8 cellular contexts compared by ENCODE assay signal in the genomic region with DNA sequence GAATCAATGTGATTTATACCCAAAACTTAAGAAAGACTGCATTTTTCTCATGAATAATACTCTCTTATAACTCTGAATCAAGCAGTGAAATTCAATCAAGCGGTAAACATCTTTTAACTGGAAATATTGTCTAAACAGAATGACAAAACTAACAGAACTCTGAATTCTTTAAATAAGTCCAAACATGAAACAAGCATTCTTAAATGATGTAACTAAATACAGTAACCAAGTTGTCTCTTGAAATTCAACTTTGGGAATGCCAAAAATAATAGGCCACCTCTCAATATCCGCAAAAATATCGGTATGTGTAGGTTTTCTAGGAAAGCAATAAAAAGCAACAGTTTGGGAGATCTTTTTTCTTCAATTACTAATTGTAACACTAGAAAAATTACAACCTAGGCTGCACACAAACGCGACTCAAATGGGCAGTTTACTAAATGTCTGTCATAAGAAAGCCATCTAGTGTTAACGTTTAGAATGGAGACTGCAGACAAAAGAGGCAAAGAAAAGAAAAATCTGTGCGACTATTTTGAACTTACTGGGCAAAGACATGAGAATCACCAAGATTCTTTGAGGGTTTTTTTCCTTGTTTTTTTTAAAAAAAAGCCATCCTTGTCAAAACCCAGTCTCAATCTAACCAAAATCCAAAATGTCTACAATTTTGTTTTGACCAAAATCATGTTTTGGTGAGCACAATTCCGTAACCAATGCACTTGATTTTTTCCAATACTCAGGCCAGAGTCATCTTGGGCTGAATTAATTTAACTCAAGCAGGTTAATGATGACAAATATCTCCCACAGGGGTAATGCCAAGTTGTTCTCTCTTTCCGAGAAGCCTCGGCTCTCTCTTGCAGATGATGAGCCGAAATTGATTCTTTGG. TPM values are rescaled to one million over a fixed set of nuclear protein-coding genes. Genes with fewer than 3 reads are reported as not detected.
A peak's percentile ranks its signal among the peaks of the same experiment; 100 is the strongest.
DNase-seq lines count a peak whose midpoint lies in the region; ATAC-seq lines count a peak whose summit lies in the region.

No MANE protein-coding gene starts in this region.

- no peak for DNase-seq in activated CD4-positive, alpha-beta T cell treated with anti-CD3 and anti-CD28 coated beads, Interleukin-2, amount 10 ng/mL, durations not matched to agents 24 days and 14 days
- DNase-seq in activated CD4-positive, alpha-beta T cell treated with anti-CD3 and anti-CD28 coated beads, Interleukin-2, amount 50 U/mL, for 48 hours = no peak
- peak; percentile 49 for DNase-seq in NCI-H748 (lab: John Stamatoyannopoulos, UW; ENCODE audit: unreplicated experiment)
- DNase-seq in T47D (ENCODE audit: low read depth in 1 of 2, low spot score in 1 of 2) = peak; percentile 51 to 67
- peak; percentile 43 for DNase-seq in kidney tubule cell (ENCODE audit: low spot score)
- DNase-seq in superior temporal gyrus (ENCODE audit: extremely low spot score) = peak; percentile 91
- no peak for DNase-seq in GM19240 (ENCODE audit: insufficient read length, low spot score)

- no peaks in the 10 kb centered on the region for H3K9me3 Mint-ChIP-seq in activated CD4-positive, alpha-beta T cell treated with anti-CD3 and anti-CD28 coated beads, Interleukin-2, amount 10 ng/mL, durations not matched to agents 24 days and 14 days

- no peaks in the 10 kb centered on the region for H3K36me3 Mint-ChIP-seq in activated CD4-positive, alpha-beta T cell treated with anti-CD3 and anti-CD28 coated beads, Interleukin-2, amount 10 ng/mL, durations not matched to agents 24 days and 14 days (ENCODE audit: low read depth)

- peak overlapping the region; percentile 87 for H3K4me3 Mint-ChIP-seq in activated CD4-positive, alpha-beta T cell treated with anti-CD3 and anti-CD28 coated beads, Interleukin-2, amount 10 ng/mL, durations not matched to agents 24 days and 14 days

- H3K27ac Mint-ChIP-seq in activated CD4-positive, alpha-beta T cell treated with anti-CD3 and anti-CD28 coated beads, Interleukin-2, amount 10 ng/mL, durations not matched to agents 24 days and 14 days = peak overlapping the region; percentile 76

- H3K4me1 Mint-ChIP-seq in activated CD4-positive, alpha-beta T cell treated with anti-CD3 and anti-CD28 coated beads, Interleukin-2, amount 10 ng/mL, durations not matched to agents 24 days and 14 days = peaks cover 22% of the 10 kb centered on the region

- in situ Hi-C loops in T47D (cut with HindIII; ENCODE audit: low pct_unique_long_range_greater_than_20kb, low sequenced_read_pairs) = no loop called here

- peaks cover 47% of the 10 kb centered on the region for H3K27me3 Mint-ChIP-seq in activated CD4-positive, alpha-beta T cell treated with anti-CD3 and anti-CD28 coated beads, Interleukin-2, amount 10 ng/mL, durations not matched to agents 24 days and 14 days

- intact Hi-C loops in activated CD4-positive, alpha-beta T cell treated with anti-CD3 and anti-CD28 coated beads, Interleukin-2, amount 10 ng/mL, durations not matched to agents 24 days and 14 days (cut with micrococcal nuclease) = loop anchor here (10.0 kb wide), 1 partner anchor 174 kb away; no protein-coding TSS in a partner anchor

- no peak for ATAC-seq in GM19035 (IDR thresholded peaks at IDR 0.05; ENCODE audit: unreplicated experiment)

RNA-seq across cellular contexts. Expression of gene SIPA1L2, which starts 1.4 kb away (rescaled TPM):
- 3.1 and 4.1 TPM in 2 replicates for total RNA-seq in activated CD4-positive, alpha-beta T cell treated with anti-CD3 and anti-CD28 coated beads, Interleukin-2, amount 10 ng/mL, durations not matched to agents 24 days and 14 days

Comparison
In these comparisons a context has a peak if more than half of its experiments do, and no peak if none do; other contexts are left out.
1. DNase-seq: peak in NCI-H748 (single experiment), T47D (2 of 2), kidney tubule cell (single experiment) and superior temporal gyrus (single experiment); none in activated CD4-positive, alpha-beta T cell treated with anti-CD3 and anti-CD28 coated beads, Interleukin-2, amount 10 ng/mL, durations not matched to agents 24 days and 14 days (single experiment), activated CD4-positive, alpha-beta T cell treated with anti-CD3 and anti-CD28 coated beads, Interleukin-2, amount 50 U/mL, for 48 hours (0 of 2) and GM19240 (single experiment).